In genomic region chrX:44105228-44105913, GRCh38 we compare ENCODE assay signal across 2 cellular contexts.
A peak's percentile ranks its signal among the peaks of the same experiment; 100 is the strongest.
TF ChIP-seq lines count a peak whose summit lies in the region.

No MANE protein-coding gene starts in this region.

TF ChIP-seq in GM23338, 12 proteins besides CTCF, POLR2A, EP300 and RAD21 (continued from another document):
- TF ChIP-seq, protein P1, sequence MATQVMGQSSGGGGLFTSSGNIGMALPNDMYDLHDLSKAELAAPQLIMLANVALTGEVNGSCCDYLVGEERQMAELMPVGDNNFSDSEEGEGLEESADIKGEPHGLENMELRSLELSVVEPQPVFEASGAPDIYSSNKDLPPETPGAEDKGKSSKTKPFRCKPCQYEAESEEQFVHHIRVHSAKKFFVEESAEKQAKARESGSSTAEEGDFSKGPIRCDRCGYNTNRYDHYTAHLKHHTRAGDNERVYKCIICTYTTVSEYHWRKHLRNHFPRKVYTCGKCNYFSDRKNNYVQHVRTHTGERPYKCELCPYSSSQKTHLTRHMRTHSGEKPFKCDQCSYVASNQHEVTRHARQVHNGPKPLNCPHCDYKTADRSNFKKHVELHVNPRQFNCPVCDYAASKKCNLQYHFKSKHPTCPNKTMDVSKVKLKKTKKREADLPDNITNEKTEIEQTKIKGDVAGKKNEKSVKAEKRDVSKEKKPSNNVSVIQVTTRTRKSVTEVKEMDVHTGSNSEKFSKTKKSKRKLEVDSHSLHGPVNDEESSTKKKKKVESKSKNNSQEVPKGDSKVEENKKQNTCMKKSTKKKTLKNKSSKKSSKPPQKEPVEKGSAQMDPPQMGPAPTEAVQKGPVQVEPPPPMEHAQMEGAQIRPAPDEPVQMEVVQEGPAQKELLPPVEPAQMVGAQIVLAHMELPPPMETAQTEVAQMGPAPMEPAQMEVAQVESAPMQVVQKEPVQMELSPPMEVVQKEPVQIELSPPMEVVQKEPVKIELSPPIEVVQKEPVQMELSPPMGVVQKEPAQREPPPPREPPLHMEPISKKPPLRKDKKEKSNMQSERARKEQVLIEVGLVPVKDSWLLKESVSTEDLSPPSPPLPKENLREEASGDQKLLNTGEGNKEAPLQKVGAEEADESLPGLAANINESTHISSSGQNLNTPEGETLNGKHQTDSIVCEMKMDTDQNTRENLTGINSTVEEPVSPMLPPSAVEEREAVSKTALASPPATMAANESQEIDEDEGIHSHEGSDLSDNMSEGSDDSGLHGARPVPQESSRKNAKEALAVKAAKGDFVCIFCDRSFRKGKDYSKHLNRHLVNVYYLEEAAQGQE (IDR thresholded peaks at IDR 0.05; ENCODE audit: unreplicated experiment) = no peak
- no peak for TF ChIP-seq EZH2 (IDR thresholded peaks at IDR 0.05; ENCODE audit: low read depth, unreplicated experiment)

TF ChIP-seq in SK-N-SH, 30 proteins besides CTCF, POLR2A, EP300 and RAD21:
- TF ChIP-seq, protein P1 (IDR thresholded peaks at IDR 0.05; ENCODE audit: low read depth, low read length) = no peak
- TF ChIP-seq SIN3A (IDR thresholded peaks at IDR 0.05; ENCODE audit: borderline replicate concordance, low read depth, low read length) (no peak), NRF1 (IDR thresholded peaks at IDR 0.05; ENCODE audit: low read depth, low read length) (no peak), MAX (IDR thresholded peaks at IDR 0.05; ENCODE audit: low read depth) (no peak), RCOR1 (IDR thresholded peaks at IDR 0.05; ENCODE audit: low read length) (peak; percentile 75), PBX3 (IDR thresholded peaks at IDR 0.05) (no peak), EZH2phosphoT487 (IDR thresholded peaks at IDR 0.05; ENCODE audit: borderline replicate concordance, low read depth) (no peak), RXRA (IDR thresholded peaks at IDR 0.05; ENCODE audit: borderline replicate concordance, low read depth) (no peak), POLR2AphosphoS5 (IDR thresholded peaks at IDR 0.05; ENCODE audit: low read depth, low read length) (no peak), GATA2 (CRISPR knock-in tag; IDR thresholded peaks at IDR 0.05) (peak; percentile 68)
